16 cellular contexts compared by ENCODE assay signal in genomic region chr6:78605909-78606446, GRCh38.
DNase-seq lines count a peak whose midpoint lies in the region; ATAC-seq, FAIRE-seq and TF ChIP-seq lines count a peak whose summit lies in the region.
"Had no signal": no experiment of that assay in that cellular context is flagged by ENCODE, and none has a peak within 500 bp of the region (broad histone marks: within the 10 kb centered on the region; RNA-seq: fewer than 3 reads in every experiment).

No MANE protein-coding gene starts in this region.

- H3K27me3 ChIP-seq in BJ (ENCODE audit: control insufficient read depth, insufficient read depth, low read length): no peaks in the 10 kb centered on the region
- no peaks in the 10 kb centered on the region for H3K27me3 ChIP-seq in PC-9 (ENCODE audit: insufficient read depth, low read depth)
- H3K27me3 ChIP-seq in heart left ventricle: no peaks in the 10 kb centered on the region
- no peaks in the 10 kb centered on the region for H3K27me3 ChIP-seq in lower lobe of right lung (ENCODE audit: low read depth)
- H3K27me3 ChIP-seq: esophagus squamous epithelium had no signal

- H3K27me3 Mint-ChIP-seq in nephron (ENCODE audit: low read depth) (no peaks in the 10 kb centered on the region), T-helper 17 cell (no peaks in the 10 kb centered on the region)

- no peaks in the 10 kb centered on the region for H3K9me3 ChIP-seq in PC-9 (ENCODE audit: insufficient read depth, low read depth)
- H3K9me3 ChIP-seq in heart left ventricle: no peaks in the 10 kb centered on the region
- H3K9me3 ChIP-seq in lower lobe of right lung: no peaks in the 10 kb centered on the region
- no peaks in the 10 kb centered on the region for H3K9me3 ChIP-seq in T-helper 17 cell (ENCODE audit: control insufficient read depth, low read length, poor library complexity, severe bottlenecking)
- H3K9me3 ChIP-seq: esophagus squamous epithelium had no signal

- H3K4me3 ChIP-seq in BJ (ENCODE audit: low read depth, low read length) (no peak overlapping the region), PC-9 (no peak overlapping the region), heart left ventricle (no peak overlapping the region), lower lobe of right lung (no peak overlapping the region)
- H3K4me3 ChIP-seq: esophagus squamous epithelium had no signal

- ATAC-seq in heart left ventricle (no peak), lower lobe of right lung (no peak), T-helper 17 cell (no peak)
- ATAC-seq: natural killer cell had no signal

- 31 to 66% (median 43%) methylated on average over 2 of the region's 2 CpGs for WGBS in heart left ventricle, 4 donors

- DNase-seq in BJ (ENCODE audit: low read depth): peak; percentile 58
- peak in 1 of 2 experiments; percentile 22 for DNase-seq in PC-9
- no peak for DNase-seq in heart left ventricle
- no peak for DNase-seq in lower lobe of right lung
- DNase-seq in T-helper 17 cell: no peak
- DNase-seq in ecto neural progenitor cell (ENCODE audit: low spot score): no peak
- DNase-seq: activated CD4-positive, alpha-beta T cell treated with anti-CD3 and anti-CD28 coated beads for 1 hour; activated T-cell treated with anti-CD3 and anti-CD28 coated beads, Interleukin-2, amount 50 U/mL, for 1 hour; C1 segment of cervical spinal cord; esophagus squamous epithelium; kidney; natural killer cell; NCI-H446; SHP77 treated with DMSO at 0.1 percent for 48 hours had no signal

- no peaks in the 10 kb centered on the region for H3K9me3 Mint-ChIP-seq in nephron

- TF ChIP-seq CTCF in BJ (IDR thresholded peaks at IDR 0.05; ENCODE audit: insufficient read depth, low read depth, low read length): no peak
- no peak for TF ChIP-seq CTCF in PC-9 (conservative IDR thresholded peaks at IDR 0.05)
- no peak for TF ChIP-seq CTCF in nephron (IDR thresholded peaks at IDR 0.05; ENCODE audit: unreplicated experiment in 3 of 3)
- TF ChIP-seq CTCF in heart left ventricle (IDR thresholded peaks at IDR 0.05): no peak
- no peak for TF ChIP-seq CTCF in lower lobe of right lung (IDR thresholded peaks at IDR 0.05)

- peaks cover 24% of the 10 kb centered on the region for H3K4me1 Mint-ChIP-seq in nephron
- no peaks in the 10 kb centered on the region for H3K4me1 Mint-ChIP-seq in T-helper 17 cell
- H3K4me1 Mint-ChIP-seq: natural killer cell had no signal

- H3F3A ChIP-seq in PC-9 (ENCODE audit: insufficient read depth, low read depth): no peaks in the 10 kb centered on the region

- POLR2A ChIA-PET in BJ (lab: Charles Lee) (interaction anchor here (0.5 to 0.6 kb wide), 3 partner anchors 9 to 370 kb away, joined by 3 to 4 read pairs (median 3); no protein-coding TSS in a partner anchor), PC-9 (lab: Charles Lee; ENCODE audit: unreplicated experiment) (interaction anchor here (0.6 kb wide), 2 partner anchors 144 to 364 kb away, joined by 3 to 4 read pairs; no protein-coding TSS in a partner anchor)

- H3K36me3 Mint-ChIP-seq in nephron (ENCODE audit: low read depth) (no peaks in the 10 kb centered on the region), T-helper 17 cell (ENCODE audit: low read depth) (no peaks in the 10 kb centered on the region)
- H3K36me3 Mint-ChIP-seq: natural killer cell had no signal

- no peak overlapping the region for H3K27ac ChIP-seq in PC-9
- no peak overlapping the region for H3K27ac ChIP-seq in heart left ventricle
- H3K27ac ChIP-seq in lower lobe of right lung: no peak overlapping the region
- H3K27ac ChIP-seq: esophagus squamous epithelium had no signal

- CTCF ChIA-PET in BJ (lab: Yijun Ruan, JAX): no interaction called here
- CTCF ChIA-PET in PC-9 (lab: Charles Lee): no interaction called here

- H3K4me1 ChIP-seq in PC-9 (replicated peaks; ENCODE audit: insufficient read depth): no peaks in the 10 kb centered on the region
- no peaks in the 10 kb centered on the region for H3K4me1 ChIP-seq in heart left ventricle
- no peaks in the 10 kb centered on the region for H3K4me1 ChIP-seq in lower lobe of right lung

- intact Hi-C loops in PC-9 (cut with micrococcal nuclease; ENCODE audit: unreplicated experiment) (no loop called here), heart left ventricle (cut with DNase I) (no loop called here), lower lobe of right lung (cut with DNase I) (no loop called here)

- H3K4me3 Mint-ChIP-seq in nephron (peak overlapping the region in 2 of 3 experiments; percentile 3 to 43), T-helper 17 cell (no peak overlapping the region)
- H3K4me3 Mint-ChIP-seq: natural killer cell had no signal

- BruUV-seq in PC-9 (replicated peaks; lab: Mats Ljungman, UMichigan): no TSS peak

- FAIRE-seq in endometrium (lab: Jason Lieb, UNC): peak; percentile 84
- FAIRE-seq: kidney had no signal

- no peak for TF ChIP-seq POLR2A in heart left ventricle (IDR thresholded peaks at IDR 0.05)

- no peaks in the 10 kb centered on the region for H3K9me2 ChIP-seq in PC-9 (ENCODE audit: insufficient read depth)

- H3K27ac Mint-ChIP-seq in nephron: peak overlapping the region in 2 of 3 experiments; percentile 75 to 88
- H3K27ac Mint-ChIP-seq in T-helper 17 cell: no peak overlapping the region
- H3K27ac Mint-ChIP-seq: natural killer cell had no signal

- no peak overlapping the region for H3K4me2 ChIP-seq in PC-9

- H2AFZ ChIP-seq in PC-9: peak overlapping the region; percentile 43; the same call in 1 of the 2 replicates

- H3K79me2 ChIP-seq in PC-9 (ENCODE audit: low read depth): no peaks in the 10 kb centered on the region

- no peaks in the 10 kb centered on the region for H3K36me3 ChIP-seq in BJ (ENCODE audit: control insufficient read depth, insufficient read depth, low read length)
- H3K36me3 ChIP-seq in PC-9 (ENCODE audit: low read depth): no peaks in the 10 kb centered on the region
- H3K36me3 ChIP-seq in heart left ventricle: no peaks in the 10 kb centered on the region
- no peaks in the 10 kb centered on the region for H3K36me3 ChIP-seq in lower lobe of right lung
- H3K36me3 ChIP-seq: esophagus squamous epithelium had no signal

- no peaks in the 10 kb centered on the region for H4K20me1 ChIP-seq in PC-9 (ENCODE audit: insufficient read depth)
